In genomic region chr18:76882186-76882585, GRCh38 we compare ENCODE assay signal across 20 cellular contexts.
"Had no signal": no experiment of that assay in that cellular context is flagged by ENCODE, and none has a peak within 500 bp of the region (broad histone marks: within the 10 kb centered on the region; RNA-seq: fewer than 3 reads in every experiment).

No MANE protein-coding gene starts in this region.

- H3K4me3 ChIP-seq: coronary artery, lung, psoas muscle, sigmoid colon, thoracic aorta, tibial nerve, upper lobe of left lung had no signal

- H3K9me3 Mint-ChIP-seq: effector memory CD8-positive, alpha-beta T cell; mesothelial cell of epicardium; naive thymus-derived CD4-positive, alpha-beta T cell; nephron; stimulated activated memory B cell treated with anti-CD40 and anti-IgM and Interleukin-4, amounts not matched to agents 10 μg/mL and 1 μg/mL and 100 μg/mL, for 72 hours had no signal

- H3K27me3 ChIP-seq: sigmoid colon, tibial nerve, upper lobe of left lung had no signal

- H3K27ac ChIP-seq: coronary artery, psoas muscle, sigmoid colon, thoracic aorta, tibial nerve, upper lobe of left lung had no signal

- DNase-seq: dermis blood vessel endothelial cell; effector memory CD8-positive, alpha-beta T cell; mesenchymal stem cell; naive thymus-derived CD4-positive, alpha-beta T cell; nucleus accumbens; posterior cingulate gyrus; psoas muscle; right cardiac atrium; sigmoid colon; stimulated activated CD4-positive, alpha-beta T cell treated with anti-CD3 and anti-CD28 coated beads, Interleukin-2, amount 100 ng/mL, for 24 hours; stimulated activated CD4-positive, alpha-beta T cell treated with anti-CD3 and anti-CD28 coated beads, Interleukin-4, amount 100 ng/mL, for 24 hours; stimulated activated naive CD8-positive, alpha-beta T cell treated with anti-CD3 and anti-CD28 coated beads, Interleukin-15, Interleukin-2, amounts not matched to agents 100 U/mL and 50 U/mL, for 24 hours; upper lobe of left lung had no signal

- ATAC-seq: effector memory CD8-positive, alpha-beta T cell; naive thymus-derived CD4-positive, alpha-beta T cell; psoas muscle; right cardiac atrium; stimulated activated memory B cell treated with anti-CD40 and anti-IgM and Interleukin-4, amounts not matched to agents 10 μg/mL and 1 μg/mL and 100 μg/mL, for 72 hours; stimulated activated naive CD8-positive, alpha-beta T cell treated with anti-CD3 and anti-CD28 coated beads, Interleukin-15, Interleukin-2, amounts not matched to agents 100 U/mL and 50 U/mL, for 24 hours had no signal

- H3K27me3 Mint-ChIP-seq: effector memory CD8-positive, alpha-beta T cell; naive thymus-derived CD4-positive, alpha-beta T cell; stimulated activated memory B cell treated with anti-CD40 and anti-IgM and Interleukin-4, amounts not matched to agents 10 μg/mL and 1 μg/mL and 100 μg/mL, for 72 hours had no signal

- H3K27ac Mint-ChIP-seq: mesothelial cell of epicardium; nephron; stimulated activated memory B cell treated with anti-CD40 and anti-IgM and Interleukin-4, amounts not matched to agents 10 μg/mL and 1 μg/mL and 100 μg/mL, for 72 hours had no signal

- H3K4me1 Mint-ChIP-seq: mesothelial cell of epicardium; stimulated activated memory B cell treated with anti-CD40 and anti-IgM and Interleukin-4, amounts not matched to agents 10 μg/mL and 1 μg/mL and 100 μg/mL, for 72 hours had no signal

- H3K4me3 Mint-ChIP-seq: effector memory CD8-positive, alpha-beta T cell; mesothelial cell of epicardium; naive thymus-derived CD4-positive, alpha-beta T cell; nephron; stimulated activated memory B cell treated with anti-CD40 and anti-IgM and Interleukin-4, amounts not matched to agents 10 μg/mL and 1 μg/mL and 100 μg/mL, for 72 hours had no signal
